1 cellular context compared by ENCODE assay signal in the genomic region with DNA sequence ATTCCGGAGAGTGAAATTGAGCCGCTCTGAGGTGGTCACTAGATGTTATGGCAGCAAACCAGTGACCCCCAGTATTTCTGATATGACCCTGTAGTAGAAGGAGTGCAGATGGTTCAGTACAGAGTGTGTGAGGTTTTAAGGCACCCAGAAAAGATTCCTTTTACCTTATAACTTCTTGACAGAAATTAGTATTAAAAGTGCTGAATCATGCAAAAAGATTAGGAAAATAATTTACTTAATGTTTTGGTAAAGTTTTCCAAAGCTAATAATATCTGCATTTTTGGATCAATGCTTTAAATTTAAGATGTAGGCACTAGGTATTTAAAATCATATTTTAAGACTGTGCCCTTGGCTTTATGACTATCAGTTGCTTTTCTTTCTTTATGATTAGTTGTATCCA.
TF ChIP-seq lines count a peak whose summit lies in the region.

No MANE protein-coding gene starts in this region.

TF ChIP-seq in K562, 482 proteins besides CTCF, POLR2A, EP300 and RAD21 (continued from another document):
- TF ChIP-seq ARID2 (IDR thresholded peaks at IDR 0.05) (no peak), TAF15 (IDR thresholded peaks at IDR 0.05; ENCODE audit: low read depth, low read length) (no peak), MAFF (IDR thresholded peaks at IDR 0.05; ENCODE audit: low read length) (peak; percentile 49; the same call in 1 of the 2 replicates), BRF1 (IDR thresholded peaks at IDR 0.05; ENCODE audit: borderline replicate concordance, extremely low read depth, insufficient read length) (no peak), POLR2G (IDR thresholded peaks at IDR 0.05; ENCODE audit: low read depth, low read length) (no peak), ZNF121 (CRISPR knock-in tag; conservative IDR thresholded peaks at IDR 0.05) (no peak), CREBBP (IDR thresholded peaks at IDR 0.05; ENCODE audit: low read depth, low read length) (no peak), ZNF436 (CRISPR knock-in tag; IDR thresholded peaks at IDR 0.05) (no peak), MAFK (IDR thresholded peaks at IDR 0.05; ENCODE audit: low read length) (peak; percentile 65; the same call in 1 of the 2 replicates), KLF6 (CRISPR knock-in tag; IDR thresholded peaks at IDR 0.05; ENCODE audit: borderline replicate concordance) (no peak), ELF2 (CRISPR knock-in tag; IDR thresholded peaks at IDR 0.05) (no peak), ZNF316 (IDR thresholded peaks at IDR 0.05) (peak; percentile 83), ZBTB8A (IDR thresholded peaks at IDR 0.05; ENCODE audit: partially characterized antibody) (no peak), LEF1 (IDR thresholded peaks at IDR 0.05) (no peak), MAFG (tag; conservative IDR thresholded peaks at IDR 0.05) (peak; percentile 77), PCBP2 (IDR thresholded peaks at IDR 0.05; ENCODE audit: low read depth, low read length, poor library complexity, severe bottlenecking) (no peak), ZNF79 (CRISPR knock-in tag; IDR thresholded peaks at IDR 0.05; ENCODE audit: low read depth) (no peak)
- TF ChIP-seq, protein P1, sequence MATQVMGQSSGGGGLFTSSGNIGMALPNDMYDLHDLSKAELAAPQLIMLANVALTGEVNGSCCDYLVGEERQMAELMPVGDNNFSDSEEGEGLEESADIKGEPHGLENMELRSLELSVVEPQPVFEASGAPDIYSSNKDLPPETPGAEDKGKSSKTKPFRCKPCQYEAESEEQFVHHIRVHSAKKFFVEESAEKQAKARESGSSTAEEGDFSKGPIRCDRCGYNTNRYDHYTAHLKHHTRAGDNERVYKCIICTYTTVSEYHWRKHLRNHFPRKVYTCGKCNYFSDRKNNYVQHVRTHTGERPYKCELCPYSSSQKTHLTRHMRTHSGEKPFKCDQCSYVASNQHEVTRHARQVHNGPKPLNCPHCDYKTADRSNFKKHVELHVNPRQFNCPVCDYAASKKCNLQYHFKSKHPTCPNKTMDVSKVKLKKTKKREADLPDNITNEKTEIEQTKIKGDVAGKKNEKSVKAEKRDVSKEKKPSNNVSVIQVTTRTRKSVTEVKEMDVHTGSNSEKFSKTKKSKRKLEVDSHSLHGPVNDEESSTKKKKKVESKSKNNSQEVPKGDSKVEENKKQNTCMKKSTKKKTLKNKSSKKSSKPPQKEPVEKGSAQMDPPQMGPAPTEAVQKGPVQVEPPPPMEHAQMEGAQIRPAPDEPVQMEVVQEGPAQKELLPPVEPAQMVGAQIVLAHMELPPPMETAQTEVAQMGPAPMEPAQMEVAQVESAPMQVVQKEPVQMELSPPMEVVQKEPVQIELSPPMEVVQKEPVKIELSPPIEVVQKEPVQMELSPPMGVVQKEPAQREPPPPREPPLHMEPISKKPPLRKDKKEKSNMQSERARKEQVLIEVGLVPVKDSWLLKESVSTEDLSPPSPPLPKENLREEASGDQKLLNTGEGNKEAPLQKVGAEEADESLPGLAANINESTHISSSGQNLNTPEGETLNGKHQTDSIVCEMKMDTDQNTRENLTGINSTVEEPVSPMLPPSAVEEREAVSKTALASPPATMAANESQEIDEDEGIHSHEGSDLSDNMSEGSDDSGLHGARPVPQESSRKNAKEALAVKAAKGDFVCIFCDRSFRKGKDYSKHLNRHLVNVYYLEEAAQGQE (CRISPR knock-in tag; IDR thresholded peaks at IDR 0.05; ENCODE audit: low read depth) = no peak
- TF ChIP-seq, protein P2, sequence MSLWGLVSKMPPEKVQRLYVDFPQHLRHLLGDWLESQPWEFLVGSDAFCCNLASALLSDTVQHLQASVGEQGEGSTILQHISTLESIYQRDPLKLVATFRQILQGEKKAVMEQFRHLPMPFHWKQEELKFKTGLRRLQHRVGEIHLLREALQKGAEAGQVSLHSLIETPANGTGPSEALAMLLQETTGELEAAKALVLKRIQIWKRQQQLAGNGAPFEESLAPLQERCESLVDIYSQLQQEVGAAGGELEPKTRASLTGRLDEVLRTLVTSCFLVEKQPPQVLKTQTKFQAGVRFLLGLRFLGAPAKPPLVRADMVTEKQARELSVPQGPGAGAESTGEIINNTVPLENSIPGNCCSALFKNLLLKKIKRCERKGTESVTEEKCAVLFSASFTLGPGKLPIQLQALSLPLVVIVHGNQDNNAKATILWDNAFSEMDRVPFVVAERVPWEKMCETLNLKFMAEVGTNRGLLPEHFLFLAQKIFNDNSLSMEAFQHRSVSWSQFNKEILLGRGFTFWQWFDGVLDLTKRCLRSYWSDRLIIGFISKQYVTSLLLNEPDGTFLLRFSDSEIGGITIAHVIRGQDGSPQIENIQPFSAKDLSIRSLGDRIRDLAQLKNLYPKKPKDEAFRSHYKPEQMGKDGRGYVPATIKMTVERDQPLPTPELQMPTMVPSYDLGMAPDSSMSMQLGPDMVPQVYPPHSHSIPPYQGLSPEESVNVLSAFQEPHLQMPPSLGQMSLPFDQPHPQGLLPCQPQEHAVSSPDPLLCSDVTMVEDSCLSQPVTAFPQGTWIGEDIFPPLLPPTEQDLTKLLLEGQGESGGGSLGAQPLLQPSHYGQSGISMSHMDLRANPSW (CRISPR knock-in tag; IDR thresholded peaks at IDR 0.05) = no peak
- TF ChIP-seq, protein P3, sequence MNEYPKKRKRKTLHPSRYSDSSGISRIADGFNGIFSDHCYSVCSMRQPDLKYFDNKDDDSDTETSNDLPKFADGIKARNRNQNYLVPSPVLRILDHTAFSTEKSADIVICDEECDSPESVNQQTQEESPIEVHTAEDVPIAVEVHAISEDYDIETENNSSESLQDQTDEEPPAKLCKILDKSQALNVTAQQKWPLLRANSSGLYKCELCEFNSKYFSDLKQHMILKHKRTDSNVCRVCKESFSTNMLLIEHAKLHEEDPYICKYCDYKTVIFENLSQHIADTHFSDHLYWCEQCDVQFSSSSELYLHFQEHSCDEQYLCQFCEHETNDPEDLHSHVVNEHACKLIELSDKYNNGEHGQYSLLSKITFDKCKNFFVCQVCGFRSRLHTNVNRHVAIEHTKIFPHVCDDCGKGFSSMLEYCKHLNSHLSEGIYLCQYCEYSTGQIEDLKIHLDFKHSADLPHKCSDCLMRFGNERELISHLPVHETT (CRISPR knock-in tag; conservative IDR thresholded peaks at IDR 0.05 in 1 of 2, IDR thresholded peaks at IDR 0.05 in 1 of 2) = no peak
- TF ChIP-seq, protein P4, sequence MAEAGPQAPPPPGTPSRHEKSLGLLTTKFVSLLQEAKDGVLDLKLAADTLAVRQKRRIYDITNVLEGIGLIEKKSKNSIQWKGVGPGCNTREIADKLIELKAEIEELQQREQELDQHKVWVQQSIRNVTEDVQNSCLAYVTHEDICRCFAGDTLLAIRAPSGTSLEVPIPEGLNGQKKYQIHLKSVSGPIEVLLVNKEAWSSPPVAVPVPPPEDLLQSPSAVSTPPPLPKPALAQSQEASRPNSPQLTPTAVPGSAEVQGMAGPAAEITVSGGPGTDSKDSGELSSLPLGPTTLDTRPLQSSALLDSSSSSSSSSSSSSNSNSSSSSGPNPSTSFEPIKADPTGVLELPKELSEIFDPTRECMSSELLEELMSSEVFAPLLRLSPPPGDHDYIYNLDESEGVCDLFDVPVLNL (CRISPR knock-in tag; IDR thresholded peaks at IDR 0.05; ENCODE audit: low read depth) = no peak
- TF ChIP-seq, protein P5, sequence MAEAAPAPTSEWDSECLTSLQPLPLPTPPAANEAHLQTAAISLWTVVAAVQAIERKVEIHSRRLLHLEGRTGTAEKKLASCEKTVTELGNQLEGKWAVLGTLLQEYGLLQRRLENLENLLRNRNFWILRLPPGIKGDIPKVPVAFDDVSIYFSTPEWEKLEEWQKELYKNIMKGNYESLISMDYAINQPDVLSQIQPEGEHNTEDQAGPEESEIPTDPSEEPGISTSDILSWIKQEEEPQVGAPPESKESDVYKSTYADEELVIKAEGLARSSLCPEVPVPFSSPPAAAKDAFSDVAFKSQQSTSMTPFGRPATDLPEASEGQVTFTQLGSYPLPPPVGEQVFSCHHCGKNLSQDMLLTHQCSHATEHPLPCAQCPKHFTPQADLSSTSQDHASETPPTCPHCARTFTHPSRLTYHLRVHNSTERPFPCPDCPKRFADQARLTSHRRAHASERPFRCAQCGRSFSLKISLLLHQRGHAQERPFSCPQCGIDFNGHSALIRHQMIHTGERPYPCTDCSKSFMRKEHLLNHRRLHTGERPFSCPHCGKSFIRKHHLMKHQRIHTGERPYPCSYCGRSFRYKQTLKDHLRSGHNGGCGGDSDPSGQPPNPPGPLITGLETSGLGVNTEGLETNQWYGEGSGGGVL (CRISPR knock-in tag; IDR thresholded peaks at IDR 0.05) = no peak
